18 cellular contexts compared by ENCODE assay signal in the genomic region with DNA sequence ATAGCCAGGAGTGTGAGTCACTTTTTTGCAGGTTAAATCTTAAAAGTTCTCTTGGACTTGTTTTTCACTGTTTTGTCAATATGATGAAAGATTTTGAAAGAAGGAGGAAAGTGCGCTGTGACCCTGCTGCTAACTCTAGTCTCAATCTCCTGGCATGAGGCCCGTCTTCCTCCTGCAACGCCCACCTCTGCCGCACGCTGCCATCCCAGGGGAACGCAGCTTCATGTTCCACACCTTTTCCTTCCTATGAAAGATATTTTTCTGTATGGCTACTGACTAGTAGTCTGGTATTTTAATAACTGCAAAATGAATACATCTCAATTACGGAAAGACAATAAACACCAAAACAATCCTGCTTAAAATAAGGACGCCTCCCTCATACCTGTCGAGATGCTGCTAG. TPM values are rescaled to one million over a fixed set of nuclear protein-coding genes. Genes with fewer than 3 reads are reported as not detected.
DNase-seq lines count a peak whose midpoint lies in the region; ATAC-seq and TF ChIP-seq lines count a peak whose summit lies in the region.
"Had no signal": no experiment of that assay in that cellular context is flagged by ENCODE, and none has a peak within 500 bp of the region (broad histone marks: within the 10 kb centered on the region; RNA-seq: fewer than 3 reads in every experiment).

No MANE protein-coding gene starts in this region.

- ATAC-seq in Right ventricle myocardium superior (ENCODE audit: poor library complexity) (no peak), right cardiac atrium (peak in 1 of 2 donors; percentile 82)
- ATAC-seq: CD8-positive, alpha-beta T cell; HepG2 had no signal

- H3K4me1 Mint-ChIP-seq in HFFc6 (ENCODE audit: low read depth): no peaks in the 10 kb centered on the region
- H3K4me1 Mint-ChIP-seq: CD14-positive monocyte had no signal

- no peak overlapping the region for H3K27ac ChIP-seq in right cardiac atrium (ENCODE audit: low read length)
- H3K27ac ChIP-seq: BLaER1 had no signal

- DNase-seq in Right ventricle myocardium superior (peak; percentile 65), cardiac septum (ENCODE audit: low spot score) (no peak), dermis blood vessel endothelial cell (peak; percentile 19), fibroblast of the conjunctiva (ENCODE audit: low read depth) (peak; percentile 12), right cardiac atrium (peak; percentile 57 to 72 (median 69)), UCSD-AML1 (lab: John Stamatoyannopoulos, UW; ENCODE audit: unreplicated experiment) (no peak), ecto neural progenitor cell (ENCODE audit: low spot score) (no peak), HFFc6 (no peak)
- DNase-seq: 8988T; Calu3; CD8-positive, alpha-beta T cell; DMS79 treated with DMSO at 0.1 percent for 48 hours; GF-D8; H9 had no signal

- 61% methylated on average over 9 of the region's 9 CpGs for WGBS in right cardiac atrium

- no peak overlapping the region for H3K4me3 ChIP-seq in right cardiac atrium (ENCODE audit: low read length)
- H3K4me3 ChIP-seq: BLaER1 had no signal

- H3K9me3 ChIP-seq in right cardiac atrium (ENCODE audit: control insufficient read depth, low read length): no peaks in the 10 kb centered on the region
- H3K9me3 ChIP-seq: BLaER1 had no signal

- 0 out of 2 replicates have a peak, but pooled peaks cover 2% of the 10 kb centered on the region for H3K27me3 Mint-ChIP-seq in HFFc6 (ENCODE audit: insufficient read depth)

- intact Hi-C loops in Right ventricle myocardium superior (cut with DNase I): no loop called here
- intact Hi-C loops in cardiac septum (cut with DNase I): no loop called here
- intact Hi-C loops in right cardiac atrium (cut with DNase I): no loop called here

- no peak for TF ChIP-seq CTCF in HFFc6 (IDR thresholded peaks at IDR 0.05)

- H3K27me3 ChIP-seq in right cardiac atrium (ENCODE audit: control insufficient read depth, insufficient read depth): no peaks in the 10 kb centered on the region
- H3K27me3 ChIP-seq: BLaER1 had no signal

- H3K9me3 Mint-ChIP-seq in HFFc6: no peaks in the 10 kb centered on the region
- H3K9me3 Mint-ChIP-seq: CD8-positive, alpha-beta T cell; H9 had no signal

- H3K27ac Mint-ChIP-seq in HFFc6: no peak overlapping the region
- H3K27ac Mint-ChIP-seq: CD14-positive monocyte; CD8-positive, alpha-beta T cell; H9 had no signal

- no peak overlapping the region for H3K4me3 Mint-ChIP-seq in HFFc6
- H3K4me3 Mint-ChIP-seq: CD14-positive monocyte; CD8-positive, alpha-beta T cell; H9 had no signal

- peaks cover 34% of the 10 kb centered on the region for H3K36me3 Mint-ChIP-seq in HFFc6 (ENCODE audit: low read depth)
- H3K36me3 Mint-ChIP-seq: CD14-positive monocyte; CD8-positive, alpha-beta T cell had no signal

- peaks cover 4% of the 10 kb centered on the region for H3K4me1 ChIP-seq in right cardiac atrium (ENCODE audit: control insufficient read depth, insufficient read depth, low read length)
- H3K4me1 ChIP-seq: BLaER1 had no signal

RNA-seq across cellular contexts. Expression of a gene that starts 8.3 kb away (rescaled TPM):
- 43.6 TPM for total RNA-seq in Right ventricle myocardium superior
- total RNA-seq in cardiac septum: 40.0 TPM
- 38.6 and 74.9 TPM in 2 replicates for total RNA-seq in dermis blood vessel endothelial cell
- 10 to 100 TPM; 41.8 to 51.3 (median 42.8) TPM for total RNA-seq in right cardiac atrium
- 47.3 TPM for polyA plus RNA-seq in right cardiac atrium
- 10 to 100 TPM; 44.0 to 70.2 (median 49.7) TPM for total RNA-seq in HFFc6 (2021; fragmentation: NEBNext Ultra II Directional; extraction: Animal tissue kit (Norgen Biotek cat#: 25700))
- total RNA-seq: A673; CD8-positive, alpha-beta T cell had no signal
- polyA plus RNA-seq: CD14-positive monocyte had no signal

Comparison
In these comparisons a context has a peak if more than half of its experiments do, and no peak if none do; other contexts are left out.
1. DNase-seq: peak in Right ventricle myocardium superior (single experiment), dermis blood vessel endothelial cell (single experiment), fibroblast of the conjunctiva (single experiment) and right cardiac atrium (3 of 3); none in cardiac septum (single experiment), UCSD-AML1 (single experiment), ecto neural progenitor cell (single experiment) and HFFc6 (single experiment).